In the genomic region with DNA sequence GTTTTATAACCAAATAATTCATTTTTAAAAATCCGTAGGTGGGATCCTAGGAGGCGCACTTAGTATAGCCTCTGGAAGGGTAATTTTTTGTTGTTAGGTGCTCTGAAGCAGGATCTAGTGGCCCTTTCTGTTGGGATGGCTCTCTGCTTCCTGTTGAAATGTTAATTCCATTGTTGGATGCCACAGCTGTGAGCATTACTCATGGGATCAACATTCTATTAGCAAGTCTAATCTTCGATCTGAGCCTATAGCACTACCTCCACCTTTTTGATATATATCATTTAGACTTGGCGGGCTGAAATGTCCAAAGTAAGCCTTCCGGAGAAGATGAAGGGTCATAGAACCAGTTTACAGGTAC, we compare ENCODE assay signal across 9 cellular contexts. TPM values are rescaled to one million over a fixed set of nuclear protein-coding genes. Genes with fewer than 3 reads are reported as not detected.
DNase-seq lines count a peak whose midpoint lies in the region; ATAC-seq and TF ChIP-seq lines count a peak whose summit lies in the region.
"Had no signal": no experiment of that assay in that cellular context is flagged by ENCODE, and none has a peak within 500 bp of the region (broad histone marks: within the 10 kb centered on the region; RNA-seq: fewer than 3 reads in every experiment).

No MANE protein-coding gene starts in this region.

- WGBS in iPS DF 6.9 (ENCODE audit: insufficient coverage, insufficient read length), result no CpG with 5 or more reads among the region's 5 CpGs
- 11 to 26% (median 14%) methylated on average over 5 of the region's 5 CpGs for WGBS in stomach, 5 donors

- no peak overlapping the region for H3K27ac Mint-ChIP-seq in activated CD4-positive, alpha-beta T cell treated with anti-CD3 and anti-CD28 coated beads, Interleukin-2, amount 10 ng/mL, durations not matched to agents 24 days and 14 days
- H3K27ac Mint-ChIP-seq in activated CD8-positive, alpha-beta T cell treated with anti-CD3 and anti-CD28 coated beads for 36 hours, result no peak overlapping the region

- H3K27ac ChIP-seq in iPS DF 6.9 (ENCODE audit: low read length) (no peak overlapping the region), stomach (peak overlapping the region; percentile 80 to 93 (median 91))
- H3K27ac ChIP-seq: BLaER1 treated with 17β-estradiol and CSF1 and Interleukin-3, amounts not matched to agents 10 nM and 100 nM had no signal

- intact Hi-C loops in activated CD4-positive, alpha-beta T cell treated with anti-CD3 and anti-CD28 coated beads, Interleukin-2, amount 10 ng/mL, durations not matched to agents 24 days and 14 days (cut with micrococcal nuclease), result loop anchor here (5.0 to 10.0 kb wide), 3 partner anchors 49 to 271 kb away; no protein-coding TSS in a partner anchor
- intact Hi-C loops in activated CD8-positive, alpha-beta T cell treated with anti-CD3 and anti-CD28 coated beads for 36 hours (cut with micrococcal nuclease), result no loop called here
- intact Hi-C loops in stomach (cut with DNase I; ENCODE audit: low total_unique reads), result no loop called here

- no peak for ATAC-seq in activated CD8-positive, alpha-beta T cell treated with anti-CD3 and anti-CD28 coated beads for 36 hours

- no peaks in the 10 kb centered on the region for H3K36me3 Mint-ChIP-seq in activated CD4-positive, alpha-beta T cell treated with anti-CD3 and anti-CD28 coated beads, Interleukin-2, amount 10 ng/mL, durations not matched to agents 24 days and 14 days (ENCODE audit: low read depth)
- H3K36me3 Mint-ChIP-seq in activated CD8-positive, alpha-beta T cell treated with anti-CD3 and anti-CD28 coated beads for 36 hours (ENCODE audit: low read depth), result no peaks in the 10 kb centered on the region

- H3K9me3 ChIP-seq in iPS DF 6.9 (ENCODE audit: control insufficient read depth, insufficient read depth, low read length), result no peaks in the 10 kb centered on the region
- no peaks in the 10 kb centered on the region for H3K9me3 ChIP-seq in stomach

- TF ChIP-seq EP300 in stomach (IDR thresholded peaks at IDR 0.05), result no peak

- CTCF ChIA-PET in activated CD8-positive, alpha-beta T cell treated with anti-CD3 and anti-CD28 coated beads for 36 hours (lab: Charles Lee), result no interaction called here

- POLR2A ChIA-PET in activated CD8-positive, alpha-beta T cell treated with anti-CD3 and anti-CD28 coated beads for 36 hours (lab: Charles Lee), result interaction anchor here (0.6 kb wide), 1 partner anchor 411 kb away, joined by 3 read pairs; no protein-coding TSS in a partner anchor

- peaks cover 58% of the 10 kb centered on the region for H3K27me3 Mint-ChIP-seq in activated CD4-positive, alpha-beta T cell treated with anti-CD3 and anti-CD28 coated beads, Interleukin-2, amount 10 ng/mL, durations not matched to agents 24 days and 14 days
- peaks cover 47% of the 10 kb centered on the region for H3K27me3 Mint-ChIP-seq in activated CD8-positive, alpha-beta T cell treated with anti-CD3 and anti-CD28 coated beads for 36 hours

- peaks cover 2% of the 10 kb centered on the region; the same call in 1 of the 2 replicates for H3K4me1 ChIP-seq in iPS DF 6.9 (ENCODE audit: control insufficient read depth, insufficient read depth, low read length)
- peaks cover 18 to 36% (median 33%) of the 10 kb centered on the region in 4 donors for H3K4me1 ChIP-seq in stomach

- no peaks in the 10 kb centered on the region for H3K9me3 Mint-ChIP-seq in activated CD4-positive, alpha-beta T cell treated with anti-CD3 and anti-CD28 coated beads, Interleukin-2, amount 10 ng/mL, durations not matched to agents 24 days and 14 days
- H3K9me3 Mint-ChIP-seq in activated CD8-positive, alpha-beta T cell treated with anti-CD3 and anti-CD28 coated beads for 36 hours, result no peaks in the 10 kb centered on the region

- H3K4me3 Mint-ChIP-seq in activated CD4-positive, alpha-beta T cell treated with anti-CD3 and anti-CD28 coated beads, Interleukin-2, amount 10 ng/mL, durations not matched to agents 24 days and 14 days, result peak overlapping the region; percentile 87
- H3K4me3 Mint-ChIP-seq in activated CD8-positive, alpha-beta T cell treated with anti-CD3 and anti-CD28 coated beads for 36 hours, result peak overlapping the region; percentile 82

- peaks cover 15% of the 10 kb centered on the region for H3K4me1 Mint-ChIP-seq in activated CD4-positive, alpha-beta T cell treated with anti-CD3 and anti-CD28 coated beads, Interleukin-2, amount 10 ng/mL, durations not matched to agents 24 days and 14 days
- H3K4me1 Mint-ChIP-seq in activated CD8-positive, alpha-beta T cell treated with anti-CD3 and anti-CD28 coated beads for 36 hours (ENCODE audit: low read depth), result peaks cover 17% of the 10 kb centered on the region

- H3K27me3 ChIP-seq in iPS DF 6.9 (ENCODE audit: control insufficient read depth, insufficient read depth, low read length) (no peaks in the 10 kb centered on the region), stomach (peaks cover 0 to 43% (median 13%) of the 10 kb centered on the region in 3 donors)

- no peak for TF ChIP-seq CTCF in activated CD8-positive, alpha-beta T cell treated with anti-CD3 and anti-CD28 coated beads for 36 hours (IDR thresholded peaks at IDR 0.05)
- TF ChIP-seq CTCF in stomach (IDR thresholded peaks at IDR 0.05), result no peak

- peak overlapping the region; percentile 96; the same call in 1 of the 2 replicates for H3K4me3 ChIP-seq in iPS DF 6.9 (ENCODE audit: low read length)
- H3K4me3 ChIP-seq in stomach, result peak overlapping the region; percentile 69 to 79 (median 74)
- H3K4me3 ChIP-seq: BLaER1 treated with 17β-estradiol and CSF1 and Interleukin-3, amounts not matched to agents 10 nM and 100 nM had no signal

- H3K36me3 ChIP-seq in iPS DF 6.9 (ENCODE audit: control insufficient read depth, insufficient read depth, low read length), result no peaks in the 10 kb centered on the region
- no peaks in the 10 kb centered on the region for H3K36me3 ChIP-seq in stomach
- H3K36me3 ChIP-seq: BLaER1 treated with 17β-estradiol and CSF1 and Interleukin-3, amounts not matched to agents 10 nM and 100 nM had no signal

- no peak for DNase-seq in activated CD4-positive, alpha-beta T cell treated with anti-CD3 and anti-CD28 coated beads, Interleukin-2, amount 10 ng/mL, durations not matched to agents 24 days and 14 days
- no peak for DNase-seq in activated CD4-positive, alpha-beta T cell treated with anti-CD3 and anti-CD28 coated beads, Interleukin-2, amount 50 U/mL, for 48 hours
- DNase-seq in activated CD8-positive, alpha-beta T cell treated with anti-CD3 and anti-CD28 coated beads for 36 hours, result no peak
- DNase-seq in iPS DF 6.9 (ENCODE audit: low read depth, low spot score) (no peak), stomach (no peak), kidney glomerular epithelial cell (lab: John Stamatoyannopoulos, UW) (no peak), A172 (ENCODE audit: low spot score) (no peak), G401 (ENCODE audit: low spot score) (no peak)

- TF ChIP-seq POLR2A in stomach (IDR thresholded peaks at IDR 0.05), result no peak

- in situ Hi-C loops in G401 (cut with HindIII; ENCODE audit: low sequenced_read_pairs), result no loop called here

RNA-seq across cellular contexts. Expression of gene CXADR, which starts 1.3 kb away (rescaled TPM):
- total RNA-seq in activated CD4-positive, alpha-beta T cell treated with anti-CD3 and anti-CD28 coated beads, Interleukin-2, amount 10 ng/mL, durations not matched to agents 24 days and 14 days, result 0.16 and 0.33 TPM in 2 replicates
- total RNA-seq in activated CD8-positive, alpha-beta T cell treated with anti-CD3 and anti-CD28 coated beads for 36 hours, result under 1 TPM; 0.20 to 0.29 TPM
- 100 to 1,000 TPM in 1 of 5 donors, 10 to 100 TPM in 3, 1 to 10 TPM in 1; 2.3 to 174 (median 41.6) TPM for total RNA-seq in stomach
- polyA plus RNA-seq in stomach, result 10 to 100 TPM; 10.9 to 14.4 (median 13.6) TPM
- total RNA-seq in A172 (2014; rRNA removed; shearing (Covaris generic)), result 4.3 and 5.3 TPM in 2 replicates
- 127 and 137 TPM in 2 replicates for total RNA-seq in G401 (2014; rRNA removed; shearing (Covaris generic))
